Comparison of ENCODE assay signal across 14 cellular contexts in genomic region chr7:55348502-55348901, GRCh38. TPM values are rescaled to one million over a fixed set of nuclear protein-coding genes. Genes with fewer than 3 reads are reported as not detected.
A peak's percentile ranks its signal among the peaks of the same experiment; 100 is the strongest.
DNase-seq lines count a peak whose midpoint lies in the region; ATAC-seq and TF ChIP-seq lines count a peak whose summit lies in the region.
"Had no signal": no experiment of that assay in that cellular context is flagged by ENCODE, and none has a peak within 500 bp of the region (broad histone marks: within the 10 kb centered on the region; RNA-seq: fewer than 3 reads in every experiment).

No MANE protein-coding gene starts in this region.

- no peak for TF ChIP-seq CTCF in PC-3 (conservative IDR thresholded peaks at IDR 0.05; ENCODE audit: low read depth, low read length)
- no peak for TF ChIP-seq CTCF in choroid plexus epithelial cell (conservative IDR thresholded peaks at IDR 0.05; ENCODE audit: low read depth, low read length)
- TF ChIP-seq CTCF in smooth muscle cell (IDR thresholded peaks at IDR 0.05; ENCODE audit: borderline replicate concordance, insufficient read depth, poor library complexity, severe bottlenecking) = no peak
- no peak for TF ChIP-seq CTCF in ascending aorta (IDR thresholded peaks at IDR 0.05)

- no TSS peak for BruUV-seq in PC-3 (replicated peaks; lab: Mats Ljungman, UMichigan)

- intact Hi-C loops in PC-3 (cut with micrococcal nuclease) = loop anchor here (2.0 to 5.0 kb wide), 2 partner anchors 16 to 41 kb away; partner anchors contain the start of gene LANCL2
- intact Hi-C loops in ascending aorta (cut with DNase I) = no loop called here

- H3K27me3 Mint-ChIP-seq in activated T-cell treated with anti-CD3 and anti-CD28 coated beads, Interleukin-2, amount 50 U/mL, for 4 hours (ENCODE audit: low read depth) = peaks cover 17% of the 10 kb centered on the region
- peaks cover 15% of the 10 kb centered on the region for H3K27me3 Mint-ChIP-seq in activated CD4-positive, alpha-beta memory T cell treated with anti-CD3 and anti-CD28 coated beads, Interleukin-2, amount 10 ng/mL, durations not matched to agents 7 days and 5 days

- H3K4me3 ChIP-seq in PC-3 (ENCODE audit: low read length) (no peak overlapping the region), choroid plexus epithelial cell (ENCODE audit: low read depth, low read length) (no peak overlapping the region), smooth muscle cell (no peak overlapping the region), ascending aorta (no peak overlapping the region)
- H3K4me3 ChIP-seq: thoracic aorta had no signal

- H3K9ac ChIP-seq in PC-3 (ENCODE audit: low read length) (no peak overlapping the region), smooth muscle cell (ENCODE audit: low read depth) (no peak overlapping the region)

- no peaks in the 10 kb centered on the region for H3K9me3 Mint-ChIP-seq in activated T-cell treated with anti-CD3 and anti-CD28 coated beads, Interleukin-2, amount 50 U/mL, for 4 hours
- peaks cover 3% of the 10 kb centered on the region for H3K9me3 Mint-ChIP-seq in activated CD4-positive, alpha-beta memory T cell treated with anti-CD3 and anti-CD28 coated beads, Interleukin-2, amount 10 ng/mL, durations not matched to agents 7 days and 5 days

- POLR2A ChIA-PET in PC-3 (lab: Charles Lee; ENCODE audit: unreplicated experiment) = no interaction called here
- POLR2A ChIA-PET in activated CD4-positive, alpha-beta memory T cell treated with anti-CD3 and anti-CD28 coated beads, Interleukin-2, amount 10 ng/mL, durations not matched to agents 7 days and 5 days (lab: Charles Lee) = interaction anchor here (1.1 to 1.4 kb wide), 2 partner anchors 17 to 18 kb away, joined by 5 to 8 read pairs; partner anchors contain the start of gene LANCL2

- H3K4me1 ChIP-seq in PC-3 (ENCODE audit: insufficient read depth, low read length) = peaks cover 8% of the 10 kb centered on the region; the same call in 1 of the 2 replicates
- H3K4me1 ChIP-seq in smooth muscle cell (ENCODE audit: low read depth) = peaks cover 10% of the 10 kb centered on the region
- no peaks in the 10 kb centered on the region for H3K4me1 ChIP-seq in ascending aorta

- no peak overlapping the region for H3K27ac Mint-ChIP-seq in activated CD4-positive, alpha-beta memory T cell treated with anti-CD3 and anti-CD28 coated beads, Interleukin-2, amount 10 ng/mL, durations not matched to agents 7 days and 5 days

- H3K27me3 ChIP-seq in PC-3 (ENCODE audit: low read length) (no peaks in the 10 kb centered on the region), smooth muscle cell (ENCODE audit: low read depth) (no peaks in the 10 kb centered on the region), ascending aorta (no peaks in the 10 kb centered on the region)

- H3K79me2 ChIP-seq in PC-3 (ENCODE audit: low read length) = no peaks in the 10 kb centered on the region
- H3K79me2 ChIP-seq in smooth muscle cell (ENCODE audit: low read depth) = no peaks in the 10 kb centered on the region

- H3K27ac ChIP-seq in PC-3 (ENCODE audit: low read length) (no peak overlapping the region), smooth muscle cell (ENCODE audit: low read depth) (no peak overlapping the region), ascending aorta (no peak overlapping the region)
- H3K27ac ChIP-seq: thoracic aorta had no signal

- no peak for DNase-seq in activated T-cell treated with anti-CD3 and anti-CD28 coated beads, Interleukin-2, amount 50 U/mL, for 4 hours
- no peak for DNase-seq in activated T-cell treated with anti-CD3 and anti-CD28 coated beads, Interleukin-2, amount 50 U/mL, for 1 hour
- DNase-seq in PC-3 (peak; percentile 84), choroid plexus epithelial cell (ENCODE audit: low read depth) (peak; percentile 60), smooth muscle cell (lab: John Stamatoyannopoulos, UW; ENCODE audit: unreplicated experiment) (no peak), ascending aorta (ENCODE audit: low spot score in 2 of 2) (no peak), NK-92 (lab: John Stamatoyannopoulos, UW; ENCODE audit: unreplicated experiment) (no peak)
- no peak for DNase-seq in activated CD4-positive, alpha-beta memory T cell treated with anti-CD3 and anti-CD28 coated beads, Interleukin-2, amount 10 ng/mL, durations not matched to agents 7 days and 5 days
- DNase-seq: activated CD4-positive, alpha-beta T cell treated with anti-CD3 and anti-CD28 coated beads for 1 hour; activated naive CD4-positive, alpha-beta T cell treated with anti-CD3 and anti-CD28 coated beads, Interleukin-2, amount 50 U/mL, for 16 hours; NCI-H2029 treated with DMSO at 0.1 percent for 48 hours; SHP77 treated with DMSO at 0.1 percent for 48 hours had no signal

- no peaks in the 10 kb centered on the region for H4K20me1 ChIP-seq in PC-3 (ENCODE audit: low read length)
- H4K20me1 ChIP-seq in smooth muscle cell (ENCODE audit: low read depth) = no peaks in the 10 kb centered on the region

- 68% methylated on average over 4 of the region's 4 CpGs for WGBS in smooth muscle cell (ENCODE audit: low lambda C conversion rate)

- H3K9me3 ChIP-seq in PC-3 (ENCODE audit: low read length) = no peaks in the 10 kb centered on the region
- H3K9me3 ChIP-seq in smooth muscle cell (replicated peaks; ENCODE audit: low read depth) = no peaks in the 10 kb centered on the region
- H3K9me3 ChIP-seq in ascending aorta = no peaks in the 10 kb centered on the region
- H3K9me3 ChIP-seq: thoracic aorta had no signal

- H3K36me3 ChIP-seq in PC-3 (ENCODE audit: low read depth, low read length) (no peaks in the 10 kb centered on the region), smooth muscle cell (ENCODE audit: low read depth) (no peaks in the 10 kb centered on the region), ascending aorta (no peaks in the 10 kb centered on the region)
- H3K36me3 ChIP-seq: thoracic aorta had no signal

- H3F3A ChIP-seq in PC-3 (ENCODE audit: low read length, unreplicated experiment) (no peaks in the 10 kb centered on the region), smooth muscle cell (ENCODE audit: low read depth) (no peaks in the 10 kb centered on the region)

- H3K4me2 ChIP-seq in PC-3 (ENCODE audit: low read length) (peak overlapping the region; percentile 44), smooth muscle cell (peak overlapping the region; percentile 30)

- H3K4me3 Mint-ChIP-seq in activated T-cell treated with anti-CD3 and anti-CD28 coated beads, Interleukin-2, amount 50 U/mL, for 4 hours = no peak overlapping the region
- no peak overlapping the region for H3K4me3 Mint-ChIP-seq in activated CD4-positive, alpha-beta memory T cell treated with anti-CD3 and anti-CD28 coated beads, Interleukin-2, amount 10 ng/mL, durations not matched to agents 7 days and 5 days

- no peaks in the 10 kb centered on the region for H3K9me2 ChIP-seq in PC-3 (replicated peaks; ENCODE audit: low read length)

- H2AFZ ChIP-seq in PC-3 (ENCODE audit: low read length) = no peak overlapping the region
- no peak overlapping the region for H2AFZ ChIP-seq in smooth muscle cell (ENCODE audit: low read depth)

- H3K4me1 Mint-ChIP-seq in activated T-cell treated with anti-CD3 and anti-CD28 coated beads, Interleukin-2, amount 50 U/mL, for 4 hours (ENCODE audit: low read depth) = peaks cover 7% of the 10 kb centered on the region
- peaks cover 14% of the 10 kb centered on the region for H3K4me1 Mint-ChIP-seq in activated CD4-positive, alpha-beta memory T cell treated with anti-CD3 and anti-CD28 coated beads, Interleukin-2, amount 10 ng/mL, durations not matched to agents 7 days and 5 days

- ATAC-seq in activated T-cell treated with anti-CD3 and anti-CD28 coated beads, Interleukin-2, amount 50 U/mL, for 4 hours = peak; percentile 63 to 65
- peak; percentile 97 for ATAC-seq in PC-3
- ATAC-seq: esophagus mucosa had no signal

- no peaks in the 10 kb centered on the region for H3K36me3 Mint-ChIP-seq in activated T-cell treated with anti-CD3 and anti-CD28 coated beads, Interleukin-2, amount 50 U/mL, for 4 hours (ENCODE audit: insufficient read depth)
- no peaks in the 10 kb centered on the region for H3K36me3 Mint-ChIP-seq in activated CD4-positive, alpha-beta memory T cell treated with anti-CD3 and anti-CD28 coated beads, Interleukin-2, amount 10 ng/mL, durations not matched to agents 7 days and 5 days (ENCODE audit: low read depth)

- CTCF ChIA-PET in PC-3 (lab: Charles Lee) = no interaction called here
- CTCF ChIA-PET in activated CD4-positive, alpha-beta memory T cell treated with anti-CD3 and anti-CD28 coated beads, Interleukin-2, amount 10 ng/mL, durations not matched to agents 7 days and 5 days (lab: Charles Lee) = interaction anchor here (1.5 kb wide), 1 partner anchor 40 kb away, joined by 3 read pairs; no protein-coding TSS in a partner anchor

RNA-seq across cellular contexts. Expression of gene LANCL2, which starts 16.6 kb away (rescaled TPM):
- total RNA-seq in activated T-cell treated with anti-CD3 and anti-CD28 coated beads, Interleukin-2, amount 50 U/mL, for 4 hours = 10 to 100 TPM; 23.3 to 26.4 (median 25.7) TPM
- 12.7 and 24.6 TPM in 2 replicates for total RNA-seq in PC-3 (2014; rRNA removed)
- 9.4 and 16.1 TPM in 2 replicates for total RNA-seq in smooth muscle cell
- 15.6 and 17.4 TPM in 2 replicates for polyA plus RNA-seq in smooth muscle cell
- total RNA-seq in activated CD4-positive, alpha-beta memory T cell treated with anti-CD3 and anti-CD28 coated beads, Interleukin-2, amount 10 ng/mL, durations not matched to agents 7 days and 5 days = 1 to 10 TPM; 6.4 TPM
- 12.9 TPM for total RNA-seq in ascending aorta

Comparison
In these comparisons a context has a peak if more than half of its experiments do, and no peak if none do; other contexts are left out.
1. DNase-seq: peak in PC-3 (single experiment) and choroid plexus epithelial cell (single experiment); none in activated T-cell treated with anti-CD3 and anti-CD28 coated beads, Interleukin-2, amount 50 U/mL, for 4 hours (single experiment), activated T-cell treated with anti-CD3 and anti-CD28 coated beads, Interleukin-2, amount 50 U/mL, for 1 hour (single experiment), smooth muscle cell (single experiment), activated CD4-positive, alpha-beta memory T cell treated with anti-CD3 and anti-CD28 coated beads, Interleukin-2, amount 10 ng/mL, durations not matched to agents 7 days and 5 days (single experiment), ascending aorta (0 of 2) and NK-92 (single experiment).